In genomic region chr12:124569375-124570148, GRCh38 we compare ENCODE assay signal across 15 cellular contexts. TPM values are rescaled to one million over a fixed set of nuclear protein-coding genes. Genes with fewer than 3 reads are reported as not detected.
DNase-seq lines count a peak whose midpoint lies in the region; ATAC-seq, FAIRE-seq and TF ChIP-seq lines count a peak whose summit lies in the region.
"Had no signal": no experiment of that assay in that cellular context is flagged by ENCODE, and none has a peak within 500 bp of the region (broad histone marks: within the 10 kb centered on the region; RNA-seq: fewer than 3 reads in every experiment).

No MANE protein-coding gene starts in this region.

- intact Hi-C loops in A673 (cut with micrococcal nuclease; ENCODE audit: unreplicated experiment): loop anchor here (5.0 kb wide), 4 partner anchors 42 to 188 kb away; no protein-coding TSS in a partner anchor
- intact Hi-C loops in dorsolateral prefrontal cortex (cut with DNase I): loop anchor here (2.0 to 10.0 kb wide), 6 partner anchors 83 to 525 kb away; no protein-coding TSS in a partner anchor

- no peaks in the 10 kb centered on the region for H3K36me3 ChIP-seq in A673 (ENCODE audit: insufficient read depth, low read length, poor library complexity, severe bottlenecking)
- no peaks in the 10 kb centered on the region for H3K36me3 ChIP-seq in MM.1S (replicated peaks; ENCODE audit: insufficient read depth, low read length)
- H3K36me3 ChIP-seq in osteoblast (ENCODE audit: insufficient read depth, low read length): no peaks in the 10 kb centered on the region
- no peaks in the 10 kb centered on the region for H3K36me3 ChIP-seq in small intestine (ENCODE audit: control insufficient read depth in 2 of 2, insufficient read depth in 2 of 2, low read length in 2 of 2)
- H3K36me3 ChIP-seq: neutrophil had no signal

- no peaks in the 10 kb centered on the region for H3K9me2 ChIP-seq in MM.1S (replicated peaks; ENCODE audit: insufficient read depth, low read length)

- CTCF ChIA-PET in A673 (lab: Charles Lee): interaction anchor here (0.6 kb wide), 1 partner anchor 196 kb away, joined by 3 read pairs; no protein-coding TSS in a partner anchor

- H3K9ac ChIP-seq in MM.1S (ENCODE audit: low read length): no peak overlapping the region

- whole genome bisulfite sequencing in small intestine, 3 donors: 82 to 86% (median 83%) methylated on average over 17 of the region's 17 CpGs

- FAIRE-seq in small intestine (lab: Jason Lieb, UNC): no peak
- FAIRE-seq: A549 had no signal

- H3K4me1 ChIP-seq in A673 (ENCODE audit: insufficient read depth, low read length, poor library complexity, severe bottlenecking): peaks cover 28% of the 10 kb centered on the region
- peaks cover 7% of the 10 kb centered on the region for H3K4me1 ChIP-seq in MM.1S (ENCODE audit: low read length)
- peaks cover 18% of the 10 kb centered on the region for H3K4me1 ChIP-seq in osteoblast (ENCODE audit: insufficient read depth, low read length)
- H3K4me1 ChIP-seq in small intestine (ENCODE audit: control insufficient read depth in 2 of 2, insufficient read depth in 1 of 2, low read depth in 1 of 2, low read length in 1 of 2): peaks cover 5 to 9% of the 10 kb centered on the region in 2 donors

- peak overlapping the region; percentile 60; the same call in 1 of the 2 replicates for H3K4me2 ChIP-seq in MM.1S (ENCODE audit: low read depth, low read length)
- no peak overlapping the region for H3K4me2 ChIP-seq in osteoblast (ENCODE audit: insufficient read depth, low read length)

- H3K9me3 ChIP-seq in A673 (ENCODE audit: low read depth, low read length, poor library complexity, severe bottlenecking) (no peaks in the 10 kb centered on the region), MM.1S (replicated peaks; ENCODE audit: insufficient read depth, low read length) (no peaks in the 10 kb centered on the region), osteoblast (ENCODE audit: low read depth, low read length) (no peaks in the 10 kb centered on the region), small intestine (ENCODE audit: control insufficient read depth, low read depth) (no peaks in the 10 kb centered on the region)
- H3K9me3 ChIP-seq: A549, neutrophil had no signal

- H3K27me3 ChIP-seq in A673 (replicated peaks; ENCODE audit: insufficient read depth, low read depth, low read length, poor library complexity) (no peaks in the 10 kb centered on the region), MM.1S (replicated peaks; ENCODE audit: insufficient read depth, low read length) (no peaks in the 10 kb centered on the region), dorsolateral prefrontal cortex (no peaks in the 10 kb centered on the region), osteoblast (ENCODE audit: insufficient read depth, low read length) (no peaks in the 10 kb centered on the region), small intestine (ENCODE audit: control insufficient read depth in 2 of 2, insufficient read depth in 2 of 2, low read length in 2 of 2) (no peaks in the 10 kb centered on the region)

- H3F3A ChIP-seq in MM.1S (ENCODE audit: insufficient read depth, low read length): peaks cover 4% of the 10 kb centered on the region; the same call in 1 of the 2 replicates

- TF ChIP-seq CTCF in A673 (conservative IDR thresholded peaks at IDR 0.05; ENCODE audit: low read depth, low read length) (no peak), MM.1S (IDR thresholded peaks at IDR 0.05; ENCODE audit: low read length) (no peak), dorsolateral prefrontal cortex (IDR thresholded peaks at IDR 0.05 in 54 of 56, conservative IDR thresholded peaks at IDR 0.05 in 2 of 56; ENCODE audit: low read depth in 1 of 56, partially characterized antibody in 56 of 56) (no peak), osteoblast (IDR thresholded peaks at IDR 0.05; ENCODE audit: extremely low read depth, low read depth, low read length) (no peak)

- DNase-seq in A673 (ENCODE audit: low spot score) (no peak), MM.1S (no peak), dorsolateral prefrontal cortex (no peak), osteoblast (ENCODE audit: insufficient read length, low spot score, missing footprints) (peak; percentile 59), cerebellar cortex (ENCODE audit: low spot score) (no peak), small intestine (no peak)
- DNase-seq: activated CD4-positive, alpha-beta T cell treated with anti-CD3 and anti-CD28 coated beads for 48 hours; central memory CD4-positive, alpha-beta T cell; NCI-H1092 treated with DMSO at 0.1 percent for 48 hours; stimulated activated CD4-positive, alpha-beta T cell treated with anti-CD3 and anti-CD28 coated beads, Interleukin-1b, Interleukin-23, amount 100 ng/mL, for 48 hours had no signal

- H2AFZ ChIP-seq in MM.1S (ENCODE audit: low read length) (no peak overlapping the region), osteoblast (ENCODE audit: low read length) (no peak overlapping the region)

- no peaks in the 10 kb centered on the region for H4K20me1 ChIP-seq in MM.1S (ENCODE audit: insufficient read depth, low read length)
- peaks cover 13% of the 10 kb centered on the region for H4K20me1 ChIP-seq in osteoblast (ENCODE audit: insufficient read depth, low read length)

- POLR2A ChIA-PET in A673 (lab: Charles Lee; ENCODE audit: low non-redundant PET): interaction anchor here (0.6 kb wide), 1 partner anchor 86 kb away, joined by 4 read pairs; no protein-coding TSS in a partner anchor

- no peak for ATAC-seq in HG02798 (IDR thresholded peaks at IDR 0.05; ENCODE audit: poor library complexity, unreplicated experiment)
- ATAC-seq in GM18519 (IDR thresholded peaks at IDR 0.05; ENCODE audit: low FRiP score, unreplicated experiment): no peak
- ATAC-seq: A549; activated T-helper 17 cell treated with anti-CD3 and anti-CD28 coated beads, Interleukin-2, amount 50 U/mL, for 72 hours had no signal

- H3K4me3 ChIP-seq in A673 (ENCODE audit: low read depth, low read length, poor library complexity, severe bottlenecking): no peak overlapping the region
- no peak overlapping the region for H3K4me3 ChIP-seq in MM.1S (ENCODE audit: low read length)
- peak overlapping the region in 1 of 59 donors; percentile 15 for H3K4me3 ChIP-seq in dorsolateral prefrontal cortex
- no peak overlapping the region for H3K4me3 ChIP-seq in osteoblast (ENCODE audit: insufficient read depth, low read length)
- H3K4me3 ChIP-seq in small intestine (ENCODE audit: low read depth in 1 of 2, low read length in 2 of 2): no peak overlapping the region
- H3K4me3 ChIP-seq: A549 had no signal

- no TSS peak for BruUV-seq in A673 (replicated peaks; lab: Mats Ljungman, UMichigan)

- peak overlapping the region; percentile 88 for H3K27ac ChIP-seq in A673 (ENCODE audit: low read depth, low read length, poor library complexity, severe bottlenecking)
- H3K27ac ChIP-seq in MM.1S (ENCODE audit: low read length): no peak overlapping the region
- peak overlapping the region in 43 of 59 donors; percentile 9 to 94 (median 85) for H3K27ac ChIP-seq in dorsolateral prefrontal cortex
- no peak overlapping the region for H3K27ac ChIP-seq in osteoblast (ENCODE audit: low read depth, low read length)
- peak overlapping the region in 1 of 2 donors; percentile 42 for H3K27ac ChIP-seq in small intestine (ENCODE audit: low read depth in 1 of 2, low read length in 1 of 2)
- H3K27ac ChIP-seq: neutrophil had no signal

- H3K79me2 ChIP-seq in MM.1S (ENCODE audit: low read length): peaks cover 24% of the 10 kb centered on the region
- H3K79me2 ChIP-seq in osteoblast (ENCODE audit: insufficient read depth, low read length): peaks cover 23% of the 10 kb centered on the region

RNA-seq across cellular contexts. Expression of gene NCOR2, which starts 2.1 kb away (rescaled TPM):
- total RNA-seq in A673 (2021): 227 and 276 TPM in 2 replicates
- total RNA-seq in dorsolateral prefrontal cortex: 100 to 1,000 TPM; 202 to 379 (median 273) TPM
- 45.2 and 47.1 TPM in 2 replicates for total RNA-seq in osteoblast
- polyA plus RNA-seq in small intestine: 10 to 100 TPM; 26.2 to 50.4 (median 30.0) TPM

Comparison
In these comparisons a context has a peak if more than half of its experiments do, and no peak if none do; other contexts are left out.
1. H3K27ac ChIP-seq: peak in A673 (single experiment) and dorsolateral prefrontal cortex (43 of 59); none in MM.1S (single experiment) and osteoblast (single experiment).